10 cellular contexts compared by ENCODE assay signal in genomic region chr19:15200575-15201364, GRCh38. TPM values are rescaled to one million over a fixed set of nuclear protein-coding genes. Genes with fewer than 3 reads are reported as not detected.
DNase-seq lines count a peak whose midpoint lies in the region; ATAC-seq, FAIRE-seq and TF ChIP-seq lines count a peak whose summit lies in the region.
"Had no signal": no experiment of that assay in that cellular context is flagged by ENCODE, and none has a peak within 500 bp of the region (broad histone marks: within the 10 kb centered on the region; RNA-seq: fewer than 3 reads in every experiment).

NOTCH3 (minus strand) TSS chr19:15200995; CDS start chr19:15200905, 90 bp downstream.

- H2AFZ ChIP-seq in K562 (ENCODE audit: low read depth, low read length): no peak within 1 kb of the TSS

- TF ChIP-seq EP300 in K562 (IDR thresholded peaks at IDR 0.05; ENCODE audit: low read length) (no peak), stomach (IDR thresholded peaks at IDR 0.05) (no peak)

- 51% methylated on average over 15 of the region's 74 CpGs for WGBS in K562 (ENCODE audit: insufficient coverage, low coverage, missing lambda C conversion rate)
- WGBS in stomach, 5 donors: 2 to 7% (median 4%) methylated on average over 17 to 74 of the region's 74 CpGs

- peaks cover 2% of the 10 kb centered on the region; the same call in 1 of the 2 replicates for H4K20me1 ChIP-seq in K562 (replicated peaks; ENCODE audit: control insufficient read depth, insufficient read depth, low read length)

- DNase-seq in HFF-Myc (ENCODE audit: extremely low read depth, low read depth): no peak
- peak in 2 of 4 experiments; percentile 46 to 50 for DNase-seq in K562 (ENCODE audit: extremely low read depth in 1 of 4, low spot score in 3 of 4)
- DNase-seq in iPS-NIHi7 (ENCODE audit: extremely low spot score): peak; percentile 86
- no peak for DNase-seq in stomach
- DNase-seq in SW 1271 (lab: John Stamatoyannopoulos, UW): no peak
- DNase-seq in RKO (ENCODE audit: low spot score): no peak
- DNase-seq in amygdala (lab: John Stamatoyannopoulos, UW): no peak
- DNase-seq: cerebellar nuclear complex had no signal

- ATAC-seq in K562: no peak
- no peak for ATAC-seq in GM19467 (IDR thresholded peaks at IDR 0.05; ENCODE audit: unreplicated experiment)

- no peaks in the 10 kb centered on the region for H3K79me2 ChIP-seq in K562 (ENCODE audit: control insufficient read depth, insufficient read depth, low read length)

- H3K9me1 ChIP-seq in K562 (ENCODE audit: control insufficient read depth, insufficient read depth, low read length): no peaks in the 10 kb centered on the region

- no peak for FAIRE-seq in K562 (lab: Jason Lieb, UNC)

- no TSS peak for BruUV-seq in K562 (replicated peaks; lab: Mats Ljungman, UMichigan)

- no peak for TF ChIP-seq CTCF in HFF-Myc (IDR thresholded peaks at IDR 0.05; ENCODE audit: low read depth, low read length, missing control alignments)
- TF ChIP-seq CTCF in K562 (IDR thresholded peaks at IDR 0.05 in 2 of 3, conservative IDR thresholded peaks at IDR 0.05 in 1 of 3; ENCODE audit: insufficient read depth in 2 of 3, low read depth in 1 of 3, low read length in 3 of 3): no peak
- no peak for TF ChIP-seq CTCF in stomach (IDR thresholded peaks at IDR 0.05)

- H3K27ac ChIP-seq in K562 (ENCODE audit: extremely low read depth, low read depth, low read length) (no peak within 1 kb of the TSS), stomach (peak within 1 kb of the TSS; percentile 16 to 77 (median 65))
- H3K27ac ChIP-seq: HL-60 had no signal

- H3K4me1 ChIP-seq in K562 (replicated peaks in 1 of 2; ENCODE audit: control insufficient read depth in 2 of 2, insufficient read depth in 2 of 2, low read length in 2 of 2): peaks cover 0 to 17% of the 10 kb centered on the region in 2 experiments; a peak in 2 of 5 replicates
- H3K4me1 ChIP-seq in stomach: peaks cover 19 to 40% (median 33%) of the 10 kb centered on the region in 4 donors

- H3K9me3 ChIP-seq in K562 (replicated peaks; ENCODE audit: control insufficient read depth, insufficient read depth, low read depth, low read length): no peaks in the 10 kb centered on the region
- no peaks in the 10 kb centered on the region for H3K9me3 ChIP-seq in stomach

- H3K27me3 ChIP-seq in K562 (ENCODE audit: control insufficient read depth in 2 of 2, insufficient read depth in 2 of 2, low read length in 2 of 2) (peaks cover 5 to 25% of the 10 kb centered on the region in 2 experiments), stomach (peaks cover 0 to 74% (median 21%) of the 10 kb centered on the region in 3 donors)

- H3K4me3 ChIP-seq in HFF-Myc (replicated peaks; ENCODE audit: low read depth, low read length) (peak within 1 kb of the TSS; percentile 49), K562 (no peak within 1 kb of the TSS), stomach (peak within 1 kb of the TSS; percentile 40 to 60 (median 48))

- no peak for TF ChIP-seq RAD21 in K562 (CRISPR knock-in tag; conservative IDR thresholded peaks at IDR 0.05 in 1 of 2, IDR thresholded peaks at IDR 0.05 in 1 of 2)

- no peak within 1 kb of the TSS for H3K9ac ChIP-seq in K562 (ENCODE audit: insufficient read depth in 1 of 2, low read depth in 2 of 2, low read length in 2 of 2)

- TF ChIP-seq POLR2A in K562 (conservative IDR thresholded peaks at IDR 0.05) (no peak), stomach (IDR thresholded peaks at IDR 0.05) (no peak)

- CTCF ChIA-PET in K562 (lab: Yijun Ruan, JAX; ENCODE audit: low intra/inter-chr PET ratio): no interaction called here

- H3K4me2 ChIP-seq in K562 (ENCODE audit: insufficient read depth, low read length): no peak within 1 kb of the TSS

- intact Hi-C loops in K562 (cut with micrococcal nuclease): no loop called here
- intact Hi-C loops in stomach (cut with DNase I; ENCODE audit: low total_unique reads): no loop called here

- H3K36me3 ChIP-seq in K562 (ENCODE audit: control insufficient read depth, insufficient read depth, low read length) (no peaks in the 10 kb centered on the region), stomach (no peaks in the 10 kb centered on the region)

- in situ Hi-C loops in K562 (cut with MboI): no loop called here

- POLR2A ChIA-PET in K562 (lab: Yijun Ruan, JAX): interaction anchor here (0.6 kb wide), 1 partner anchor 306 kb away, joined by 3 read pairs; no protein-coding TSS in a partner anchor

TF ChIP-seq in K562, 482 proteins besides CTCF, POLR2A, EP300 and RAD21:
- no peak for TF ChIP-seq ZNF121 (CRISPR knock-in tag; conservative IDR thresholded peaks at IDR 0.05)
- TF ChIP-seq ZNF79 (CRISPR knock-in tag; IDR thresholded peaks at IDR 0.05; ENCODE audit: low read depth): no peak
- TF ChIP-seq EGR1 (conservative IDR thresholded peaks at IDR 0.05): peak; percentile 46

RNA-seq across cellular contexts. Expression of gene NOTCH3, which starts in this region (rescaled TPM):
- total RNA-seq in K562 (2011; cell fraction: chromatin; rRNA removed; ENCODE audit: low replicate concordance): 4.3 and 8.9 TPM in 2 replicates
- total RNA-seq in K562 (2011; cell fraction: nucleolus; rRNA removed): 6.2 and 8.7 TPM in 2 replicates
- total RNA-seq in K562 (2011; cell fraction: nucleoplasm; rRNA removed): 4.3 and 5.2 TPM in 2 replicates
- total RNA-seq in K562 (2014; rRNA removed) (0.45 and 1.1 TPM in 2 replicates), K562 (2014; rRNA removed; fragmentation: Illumina TruSeq; extraction: Trizol) (0.11 and 0.13 TPM in 2 replicates), K562 (2015; rRNA removed; fragmentation: Illumina TruSeq; extraction: Trizol) (0.18 and 0.30 TPM in 2 replicates), K562 (2021) (0.34 and 1.2 TPM in 2 replicates), stomach (10 to 100 TPM; 22.5 to 54.5 (median 24.4) TPM)
- polyA plus RNA-seq in K562 (2011; rRNA removed) (0.22 and 0.28 TPM in 2 replicates), K562 (2014; fragmentation: Illumina TruSeq; extraction: Trizol) (0.08 and 0.12 TPM in 2 replicates), K562 (2014; fragmentation: Nextera tagmentation; extraction: Ambion mirVana) (under 1 TPM; under 0.01 to 0.01 TPM), K562 (2014; rRNA removed) (0.15 and 0.16 TPM in 2 replicates), stomach (10 to 100 TPM in 1 of 3 donors, 1 to 10 TPM in 2; 1.2 to 12.6 (median 2.2) TPM)
- 0.09 and 0.24 TPM in 2 replicates for polyA plus RNA-seq in K562 (2011; cell fraction: cytosol; rRNA removed)
- polyA plus RNA-seq in K562 (2011; cell fraction: nucleus; rRNA removed): 0.90 and 2.0 TPM in 2 replicates
- polyA plus RNA-seq in K562 (2012): 0.51 and 0.65 TPM in 2 replicates
- polyA minus RNA-seq in K562 (2011; rRNA and poly(A)+ RNA removed): 0.84 TPM in 1 of 2 replicates, not detected in the other
- 0.95 TPM in 1 of 2 replicates, not detected in the other for polyA minus RNA-seq in K562 (2011; cell fraction: cytosol; rRNA and poly(A)+ RNA removed)
- polyA minus RNA-seq in K562 (2011; cell fraction: nucleus; rRNA and poly(A)+ RNA removed): 1.9 and 2.6 TPM in 2 replicates
